In the genomic region with DNA sequence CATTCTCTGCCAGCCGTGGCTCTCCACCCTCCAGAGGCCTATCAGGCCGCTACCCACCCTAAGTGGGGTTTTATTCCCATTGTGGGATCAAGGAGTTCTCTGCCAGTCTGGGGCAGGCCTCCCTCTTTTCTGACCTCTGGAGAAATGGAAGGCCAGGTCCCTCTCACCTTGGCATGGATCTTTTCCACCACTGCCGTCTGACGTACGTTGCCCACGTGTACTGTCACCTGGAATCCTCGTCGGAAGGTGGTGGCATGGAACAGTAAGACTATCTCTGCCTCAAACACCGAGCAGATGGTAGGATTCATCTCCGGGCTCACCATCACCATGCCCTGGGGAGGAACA, we compare ENCODE assay signal across 28 cellular contexts. TPM values are rescaled to one million over a fixed set of nuclear protein-coding genes. Genes with fewer than 3 reads are reported as not detected.
"Had no signal": no experiment of that assay in that cellular context is flagged by ENCODE, and none has a peak within 500 bp of the region (broad histone marks: within the 10 kb centered on the region; RNA-seq: fewer than 3 reads in every experiment).

No MANE protein-coding gene starts in this region.

- ATAC-seq: activated CD4-positive, alpha-beta T cell treated with anti-CD3 and anti-CD28 coated beads for 36 hours; body of pancreas; effector memory CD8-positive, alpha-beta T cell; lower lobe of right lung; naive thymus-derived CD8-positive, alpha-beta T cell; T-helper 17 cell had no signal

- H3K36me3 ChIP-seq: ovary, uterus had no signal

- H2AFZ ChIP-seq: hepatocyte had no signal

- H3K9me3 ChIP-seq: body of pancreas, esophagus muscularis mucosa, lower lobe of right lung, neutrophil, ovary, prostate gland, testis, uterus had no signal

- H3K27me3 ChIP-seq: body of pancreas, dorsolateral prefrontal cortex, esophagus muscularis mucosa, hepatocyte, neutrophil, ovary, testis, uterus had no signal

- H3K27ac Mint-ChIP-seq: activated B cell treated with CpG ODN at 0.5 μM for 24 hours; activated CD4-positive, alpha-beta T cell treated with anti-CD3 and anti-CD28 coated beads for 36 hours; activated naive CD4-positive, alpha-beta T cell treated with anti-CD3 and anti-CD28 coated beads, Interleukin-2, amount 10 ng/mL, durations not matched to agents 7 days and 5 days had no signal

- H3K9me3 Mint-ChIP-seq: activated B cell treated with CpG ODN at 0.5 μM for 24 hours; activated naive CD4-positive, alpha-beta T cell treated with anti-CD3 and anti-CD28 coated beads, Interleukin-2, amount 10 ng/mL, durations not matched to agents 7 days and 5 days; effector memory CD8-positive, alpha-beta T cell; immature natural killer cell; mesothelial cell of epicardium; naive thymus-derived CD8-positive, alpha-beta T cell had no signal

- H3K4me3 ChIP-seq: body of pancreas, dorsolateral prefrontal cortex, esophagus muscularis mucosa, hepatocyte, lower lobe of right lung, ovary, prostate gland, testis, uterus had no signal

- FAIRE-seq: colon, frontal cortex had no signal

- H3K27ac ChIP-seq: body of pancreas, dorsolateral prefrontal cortex, esophagus muscularis mucosa, hepatocyte, lower lobe of right lung, neutrophil, ovary, prostate gland, testis, uterus had no signal

- H3K4me1 ChIP-seq: prostate gland, uterus had no signal

- H3K27me3 Mint-ChIP-seq: activated B cell treated with CpG ODN at 0.5 μM for 24 hours; activated CD4-positive, alpha-beta T cell treated with anti-CD3 and anti-CD28 coated beads for 36 hours; activated naive CD4-positive, alpha-beta T cell treated with anti-CD3 and anti-CD28 coated beads, Interleukin-2, amount 10 ng/mL, durations not matched to agents 7 days and 5 days; effector memory CD8-positive, alpha-beta T cell; naive thymus-derived CD8-positive, alpha-beta T cell; T-helper 17 cell had no signal

- DNase-seq: activated B cell treated with CpG ODN at 0.5 μM for 24 hours; activated CD4-positive, alpha-beta T cell treated with anti-CD3 and anti-CD28 coated beads for 36 hours; activated naive CD4-positive, alpha-beta T cell treated with anti-CD3 and anti-CD28 coated beads, Interleukin-2, amount 10 ng/mL, durations not matched to agents 7 days and 5 days; activated T-cell treated with anti-CD3 and anti-CD28 coated beads, Interleukin-2, amount 50 U/mL, for 48 hours; anterior cingulate cortex; body of pancreas; effector memory CD8-positive, alpha-beta T cell; glutamatergic neuron; immature natural killer cell; lower lobe of right lung; naive thymus-derived CD8-positive, alpha-beta T cell; stimulated activated CD4-positive, alpha-beta T cell treated with anti-CD3 and anti-CD28 coated beads, Interleukin-2, amount 100 ng/mL, for 48 hours; stimulated activated CD8-positive, alpha-beta memory T cell treated with anti-CD3 and anti-CD28 coated beads, Interleukin-4, amount 100 ng/mL, for 48 hours; stimulated activated naive CD4-positive, alpha-beta T cell; T-helper 17 cell; trophoblast cell; uterus had no signal

- H3K4me2 ChIP-seq: hepatocyte had no signal

- H3K4me3 Mint-ChIP-seq: activated B cell treated with CpG ODN at 0.5 μM for 24 hours; activated CD4-positive, alpha-beta T cell treated with anti-CD3 and anti-CD28 coated beads for 36 hours; activated naive CD4-positive, alpha-beta T cell treated with anti-CD3 and anti-CD28 coated beads, Interleukin-2, amount 10 ng/mL, durations not matched to agents 7 days and 5 days; effector memory CD8-positive, alpha-beta T cell; immature natural killer cell; mesothelial cell of epicardium; naive thymus-derived CD8-positive, alpha-beta T cell; T-helper 17 cell had no signal

RNA-seq across cellular contexts. Expression of gene RSPH9, which starts 23.0 kb away (rescaled TPM):
- total RNA-seq: activated B cell treated with CpG ODN at 0.5 μM for 24 hours; activated CD4-positive, alpha-beta T cell treated with anti-CD3 and anti-CD28 coated beads for 36 hours; body of pancreas; left lobe of liver; naive thymus-derived CD8-positive, alpha-beta T cell had no signal
